Comparison of ENCODE assay signal across 10 cellular contexts in the genomic region with DNA sequence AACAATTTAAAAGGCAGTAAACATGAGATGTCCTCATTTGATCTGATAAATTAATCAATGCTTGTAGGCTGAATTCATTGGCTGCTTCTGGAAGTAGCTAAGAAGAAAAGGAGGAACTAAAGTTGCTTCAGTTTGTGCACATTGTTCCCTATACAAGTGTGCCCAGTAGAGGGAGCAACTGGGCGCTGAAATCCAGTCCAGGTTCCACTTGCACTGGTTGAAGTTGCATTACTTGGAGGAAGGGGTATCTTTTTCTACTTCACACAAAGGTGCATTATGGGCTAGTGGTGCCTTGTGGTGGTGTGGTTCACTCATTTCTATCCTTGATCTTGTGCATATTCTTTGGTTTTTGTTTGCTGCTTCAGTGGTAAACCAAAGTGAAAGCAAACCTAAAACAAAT.
A peak's percentile ranks its signal among the peaks of the same experiment; 100 is the strongest.
DNase-seq lines count a peak whose midpoint lies in the region; ATAC-seq and TF ChIP-seq lines count a peak whose summit lies in the region.
"Had no signal": no experiment of that assay in that cellular context is flagged by ENCODE, and none has a peak within 500 bp of the region (broad histone marks: within the 10 kb centered on the region; RNA-seq: fewer than 3 reads in every experiment).

No MANE protein-coding gene starts in this region.

- no peaks in the 10 kb centered on the region for H3K27me3 Mint-ChIP-seq in glutamatergic neuron (ENCODE audit: unreplicated experiment)

- H3K27ac Mint-ChIP-seq in glutamatergic neuron (ENCODE audit: unreplicated experiment) = no peak overlapping the region
- H3K27ac Mint-ChIP-seq: activated naive CD4-positive, alpha-beta T cell treated with anti-CD3 and anti-CD28 coated beads, Interleukin-2, amount 50 U/mL, for 72 hours; CD8-positive, alpha-beta T cell had no signal

- DNase-seq in NCI-H2029 (lab: John Stamatoyannopoulos, UW) (peak; percentile 0), NCI-H2029 treated with DMSO at 0.1 percent for 48 hours (lab: John Stamatoyannopoulos, UW) (no peak), SKM-1 (lab: John Stamatoyannopoulos, UW; ENCODE audit: unreplicated experiment) (peak; percentile 2), glutamatergic neuron (peak; percentile 41)
- peak; percentile 0 to 7 for DNase-seq in stimulated activated CD8-positive, alpha-beta memory T cell treated with anti-CD3 and anti-CD28 coated beads, Interleukin-2, amount 100 ng/mL, for 48 hours (ENCODE audit: low read depth in 2 of 2)

- TF ChIP-seq CTCF in glutamatergic neuron (IDR thresholded peaks at IDR 0.05; ENCODE audit: partially characterized antibody, unreplicated experiment) = peak; percentile 55

- H3K4me3 Mint-ChIP-seq in glutamatergic neuron (ENCODE audit: unreplicated experiment) = no peak overlapping the region
- H3K4me3 Mint-ChIP-seq: CD8-positive, alpha-beta T cell had no signal

- ATAC-seq in GM19043 (IDR thresholded peaks at IDR 0.05; ENCODE audit: low read depth, unreplicated experiment) (peak; percentile 75), HG03457 (IDR thresholded peaks at IDR 0.05; ENCODE audit: unreplicated experiment) (peak; percentile 77), GM21737 (IDR thresholded peaks at IDR 0.05; ENCODE audit: unreplicated experiment) (no peak)
- ATAC-seq: CD8-positive, alpha-beta T cell had no signal

- H3K9me3 Mint-ChIP-seq in glutamatergic neuron (ENCODE audit: unreplicated experiment) = no peaks in the 10 kb centered on the region
- H3K9me3 Mint-ChIP-seq: activated naive CD4-positive, alpha-beta T cell treated with anti-CD3 and anti-CD28 coated beads, Interleukin-2, amount 50 U/mL, for 72 hours; CD8-positive, alpha-beta T cell had no signal

- H3K36me3 Mint-ChIP-seq in glutamatergic neuron (ENCODE audit: unreplicated experiment) = no peaks in the 10 kb centered on the region
- H3K36me3 Mint-ChIP-seq: activated naive CD4-positive, alpha-beta T cell treated with anti-CD3 and anti-CD28 coated beads, Interleukin-2, amount 50 U/mL, for 72 hours; CD8-positive, alpha-beta T cell had no signal

- no peaks in the 10 kb centered on the region for H3K4me1 Mint-ChIP-seq in glutamatergic neuron (ENCODE audit: low read depth, unreplicated experiment)
